1 cellular context compared by ENCODE assay signal in the genomic region with DNA sequence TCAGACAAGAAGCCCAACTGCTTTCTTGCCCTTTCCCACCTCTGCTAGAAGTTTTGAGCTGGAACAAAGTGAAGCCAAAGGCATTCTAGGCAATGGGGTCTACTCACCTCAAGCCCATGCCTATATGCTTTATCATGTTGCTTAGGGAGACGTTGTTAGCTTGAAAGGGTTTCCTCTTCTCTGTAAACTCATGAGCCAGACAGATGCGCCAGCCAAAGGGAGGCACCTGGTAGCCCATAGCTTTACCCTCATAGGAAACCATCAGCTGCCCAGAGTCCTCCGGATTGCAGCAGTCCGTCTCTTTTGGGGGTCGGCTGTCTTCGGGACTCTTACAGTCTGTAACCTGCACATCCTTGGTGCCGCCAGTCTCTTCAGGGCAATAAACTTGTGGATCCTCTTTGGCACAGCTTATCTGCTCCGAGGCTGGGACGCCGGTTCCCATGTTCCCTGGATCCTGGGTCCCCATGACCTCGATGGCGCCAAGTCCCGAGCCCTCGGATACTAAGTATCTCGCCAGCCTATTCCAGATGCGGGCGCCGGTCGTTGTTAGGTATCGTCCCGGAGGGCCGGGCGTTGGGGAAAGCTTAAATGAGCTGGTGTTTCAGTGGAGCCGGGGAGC.
TF ChIP-seq lines count a peak whose summit lies in the region.

No MANE protein-coding gene starts in this region.

TF ChIP-seq in GM12878, 131 proteins besides CTCF, POLR2A, EP300 and RAD21:
- TF ChIP-seq, protein P1, sequence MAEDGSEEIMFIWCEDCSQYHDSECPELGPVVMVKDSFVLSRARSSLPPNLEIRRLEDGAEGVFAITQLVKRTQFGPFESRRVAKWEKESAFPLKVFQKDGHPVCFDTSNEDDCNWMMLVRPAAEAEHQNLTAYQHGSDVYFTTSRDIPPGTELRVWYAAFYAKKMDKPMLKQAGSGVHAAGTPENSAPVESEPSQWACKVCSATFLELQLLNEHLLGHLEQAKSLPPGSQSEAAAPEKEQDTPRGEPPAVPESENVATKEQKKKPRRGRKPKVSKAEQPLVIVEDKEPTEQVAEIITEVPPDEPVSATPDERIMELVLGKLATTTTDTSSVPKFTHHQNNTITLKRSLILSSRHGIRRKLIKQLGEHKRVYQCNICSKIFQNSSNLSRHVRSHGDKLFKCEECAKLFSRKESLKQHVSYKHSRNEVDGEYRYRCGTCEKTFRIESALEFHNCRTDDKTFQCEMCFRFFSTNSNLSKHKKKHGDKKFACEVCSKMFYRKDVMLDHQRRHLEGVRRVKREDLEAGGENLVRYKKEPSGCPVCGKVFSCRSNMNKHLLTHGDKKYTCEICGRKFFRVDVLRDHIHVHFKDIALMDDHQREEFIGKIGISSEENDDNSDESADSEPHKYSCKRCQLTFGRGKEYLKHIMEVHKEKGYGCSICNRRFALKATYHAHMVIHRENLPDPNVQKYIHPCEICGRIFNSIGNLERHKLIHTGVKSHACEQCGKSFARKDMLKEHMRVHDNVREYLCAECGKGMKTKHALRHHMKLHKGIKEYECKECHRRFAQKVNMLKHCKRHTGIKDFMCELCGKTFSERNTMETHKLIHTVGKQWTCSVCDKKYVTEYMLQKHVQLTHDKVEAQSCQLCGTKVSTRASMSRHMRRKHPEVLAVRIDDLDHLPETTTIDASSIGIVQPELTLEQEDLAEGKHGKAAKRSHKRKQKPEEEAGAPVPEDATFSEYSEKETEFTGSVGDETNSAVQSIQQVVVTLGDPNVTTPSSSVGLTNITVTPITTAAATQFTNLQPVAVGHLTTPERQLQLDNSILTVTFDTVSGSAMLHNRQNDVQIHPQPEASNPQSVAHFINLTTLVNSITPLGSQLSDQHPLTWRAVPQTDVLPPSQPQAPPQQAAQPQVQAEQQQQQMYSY (CRISPR knock-in tag; IDR thresholded peaks at IDR 0.05), result no peak
- TF ChIP-seq YBX1 (IDR thresholded peaks at IDR 0.05), result no peak
- TF ChIP-seq, protein P2, sequence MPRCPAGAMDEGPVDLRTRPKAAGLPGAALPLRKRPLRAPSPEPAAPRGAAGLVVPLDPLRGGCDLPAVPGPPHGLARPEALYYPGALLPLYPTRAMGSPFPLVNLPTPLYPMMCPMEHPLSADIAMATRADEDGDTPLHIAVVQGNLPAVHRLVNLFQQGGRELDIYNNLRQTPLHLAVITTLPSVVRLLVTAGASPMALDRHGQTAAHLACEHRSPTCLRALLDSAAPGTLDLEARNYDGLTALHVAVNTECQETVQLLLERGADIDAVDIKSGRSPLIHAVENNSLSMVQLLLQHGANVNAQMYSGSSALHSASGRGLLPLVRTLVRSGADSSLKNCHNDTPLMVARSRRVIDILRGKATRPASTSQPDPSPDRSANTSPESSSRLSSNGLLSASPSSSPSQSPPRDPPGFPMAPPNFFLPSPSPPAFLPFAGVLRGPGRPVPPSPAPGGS (IDR thresholded peaks at IDR 0.05; ENCODE audit: borderline replicate concordance, insufficient read depth, low read depth, low read length, poor library complexity, severe bottlenecking), result no peak
- TF ChIP-seq STAT3 (IDR thresholded peaks at IDR 0.05; ENCODE audit: low read depth, low read length), result no peak
- no peak for TF ChIP-seq IRF4 (IDR thresholded peaks at IDR 0.05; ENCODE audit: low read depth, low read length)
- no peak for TF ChIP-seq NFYA (IDR thresholded peaks at IDR 0.05; ENCODE audit: borderline replicate concordance, low read depth, low read length)
- no peak for TF ChIP-seq TCF3 (IDR thresholded peaks at IDR 0.05; ENCODE audit: borderline replicate concordance, insufficient read depth, low read depth, low read length)
- no peak for TF ChIP-seq NBN (IDR thresholded peaks at IDR 0.05)
TF ChIP-seq in GM12878: peak in this region for 0.
